10 cellular contexts compared by ENCODE assay signal in genomic region chr19:17004386-17004785, GRCh38. TPM values are rescaled to one million over a fixed set of nuclear protein-coding genes. Genes with fewer than 3 reads are reported as not detected.
"Had no signal": no experiment of that assay in that cellular context is flagged by ENCODE, and none has a peak within 500 bp of the region (broad histone marks: within the 10 kb centered on the region; RNA-seq: fewer than 3 reads in every experiment).

No MANE protein-coding gene starts in this region.

- H3K4me2 ChIP-seq: GM23338 had no signal

- FAIRE-seq: H1, H54, HTR-8/SVneo had no signal

- H3K4me3 ChIP-seq: GM23338, HAP-1 had no signal

- H2AFZ ChIP-seq: GM23338 had no signal

- H3K9me3 Mint-ChIP-seq: GM23338, HFFc6 had no signal

- DNase-seq: HFFc6, Kasumi-1, KG1 had no signal

- H3K27ac Mint-ChIP-seq: GM23338, HFFc6, IgD-negative memory B cell had no signal

- H3K36me3 ChIP-seq: HAP-1 had no signal

- H3K4me1 ChIP-seq: HAP-1 had no signal

- H3K4me3 Mint-ChIP-seq: GM23338, HFFc6, IgD-negative memory B cell had no signal

- H3K36me3 Mint-ChIP-seq: IgD-negative memory B cell had no signal

- H3K9me3 ChIP-seq: HAP-1 had no signal

RNA-seq across cellular contexts. Expression of gene CPAMD8, which starts 22.2 kb away (rescaled TPM):
- total RNA-seq: HT-29 had no signal
